Comparison of ENCODE assay signal across 8 cellular contexts in genomic region chrX:13750204-13750603, GRCh38. TPM values are rescaled to one million over a fixed set of nuclear protein-coding genes. Genes with fewer than 3 reads are reported as not detected.
DNase-seq lines count a peak whose midpoint lies in the region; ATAC-seq and TF ChIP-seq lines count a peak whose summit lies in the region.

No MANE protein-coding gene starts in this region.

- H3K27ac Mint-ChIP-seq in MCF 10A (ENCODE audit: low read depth, unreplicated experiment), result no peak overlapping the region

- no peaks in the 10 kb centered on the region for H3K4me1 ChIP-seq in mesendoderm (ENCODE audit: control insufficient read depth, low read depth, low read length)

- intact Hi-C loops in MCF 10A (cut with micrococcal nuclease), result loop anchor here (1.0 to 5.0 kb wide), 3 partner anchors 102 to 282 kb away; no protein-coding TSS in a partner anchor

- H3K4me3 Mint-ChIP-seq in MCF 10A (ENCODE audit: unreplicated experiment), result no peak overlapping the region

- no peak overlapping the region for H3K23ac ChIP-seq in mesendoderm (ENCODE audit: low read length)

- H2AK5ac ChIP-seq in mesendoderm (ENCODE audit: low read length), result no peak overlapping the region

- no peak overlapping the region for H3K4ac ChIP-seq in mesendoderm (ENCODE audit: low read depth, low read length)

- H3K36me3 ChIP-seq in mesendoderm (ENCODE audit: control insufficient read depth, insufficient read depth, low read length), result no peaks in the 10 kb centered on the region

- H3K27me3 ChIP-seq in mesendoderm (ENCODE audit: insufficient read depth, low read length, poor library complexity), result no peaks in the 10 kb centered on the region

- no peaks in the 10 kb centered on the region for H3K79me1 ChIP-seq in mesendoderm (ENCODE audit: low read length)

- H2BK15ac ChIP-seq in mesendoderm (replicated peaks; ENCODE audit: low read depth), result no peak overlapping the region

- no peak overlapping the region for H2BK120ac ChIP-seq in mesendoderm (ENCODE audit: low read depth, low read length)

- CTCF ChIA-PET in MCF 10A (lab: Yijun Ruan, JAX), result interaction anchor here (0.7 to 7.6 kb wide), 21 partner anchors 9 to 295 kb away, joined by 3 to 71 read pairs (median 4); partner anchors contain the start of genes GEMIN8, OFD1 and TRAPPC2

- POLR2A ChIA-PET in MCF 10A (lab: Yijun Ruan, JAX), result interaction anchor here (0.7 to 4.4 kb wide), 9 partner anchors 14 to 281 kb away, joined by 3 to 39 read pairs (median 4); partner anchors contain the start of genes OFD1, TCEANC and TRAPPC2

- no peaks in the 10 kb centered on the region for H3K9me3 Mint-ChIP-seq in MCF 10A (ENCODE audit: unreplicated experiment)

- peaks cover 70% of the 10 kb centered on the region for H3K36me3 Mint-ChIP-seq in MCF 10A (ENCODE audit: insufficient read depth, unreplicated experiment)

- peak; percentile 62 for TF ChIP-seq CTCF in MCF 10A (IDR thresholded peaks at IDR 0.05; ENCODE audit: unreplicated experiment)

- peaks cover 6% of the 10 kb centered on the region for H3K4me1 Mint-ChIP-seq in MCF 10A (ENCODE audit: insufficient read depth, unreplicated experiment)

- H4K8ac ChIP-seq in mesendoderm (ENCODE audit: low read depth, low read length), result no peak overlapping the region

- no peak overlapping the region for H2BK5ac ChIP-seq in mesendoderm (ENCODE audit: low read length)

- no TSS peak for BruUV-seq in MCF 10A (replicated peaks; lab: Mats Ljungman, UMichigan)

- no peak overlapping the region for H3K4me3 ChIP-seq in mesendoderm (ENCODE audit: low read length)

- ATAC-seq in GM21825 (IDR thresholded peaks at IDR 0.05; ENCODE audit: unreplicated experiment), result peak; percentile 37
- no peak for ATAC-seq in GM19397 (IDR thresholded peaks at IDR 0.05; ENCODE audit: unreplicated experiment)

- no peak overlapping the region for H3K27ac ChIP-seq in mesendoderm (ENCODE audit: low read depth, low read length)

- H4K5ac ChIP-seq in mesendoderm (ENCODE audit: low read length), result no peak overlapping the region

- no peak overlapping the region for H3K4me2 ChIP-seq in mesendoderm (ENCODE audit: low read length)

- DNase-seq in D341Med (ENCODE audit: low spot score) (peak; percentile 39), NCI-H2227 (lab: John Stamatoyannopoulos, UW; ENCODE audit: unreplicated experiment) (peak; percentile 62), MCF 10A (ENCODE audit: unreplicated experiment) (peak; percentile 77), mesendoderm (peak; percentile 55), UCSD-AML1 (lab: John Stamatoyannopoulos, UW; ENCODE audit: unreplicated experiment) (no peak)
- DNase-seq in stimulated activated CD4-positive, alpha-beta T cell treated with anti-CD3 and anti-CD28 coated beads, Interleukin-4, amount 100 ng/mL, for 1 hour, result no peak

- no peaks in the 10 kb centered on the region for H3K27me3 Mint-ChIP-seq in MCF 10A (ENCODE audit: insufficient read depth, unreplicated experiment)

- H3K9ac ChIP-seq in mesendoderm (ENCODE audit: low read length), result no peak overlapping the region

- H3K79me2 ChIP-seq in mesendoderm (ENCODE audit: control insufficient read depth, insufficient read depth, low read length), result no peaks in the 10 kb centered on the region

- no peak overlapping the region for H3K18ac ChIP-seq in mesendoderm (ENCODE audit: low read length)

- H3K56ac ChIP-seq in mesendoderm (ENCODE audit: low read length), result no peak overlapping the region

RNA-seq across cellular contexts. Expression of gene OFD1, which starts 15.7 kb away (rescaled TPM):
- 44.3 and 44.8 TPM in 2 replicates for total RNA-seq in MCF 10A (2022)
- polyA plus RNA-seq in mesendoderm (2013, experiment 1 of 2), result 21.3 TPM
- 21.7 TPM for polyA plus RNA-seq in mesendoderm (2013, experiment 2 of 2)

RNA-seq across cellular contexts. Expression of gene TRAPPC2, which starts 15.8 kb away (rescaled TPM):
- 16.5 and 21.7 TPM in 2 replicates for total RNA-seq in MCF 10A (2022)
- polyA plus RNA-seq in mesendoderm (2013, experiment 1 of 2), result 5.9 TPM
- polyA plus RNA-seq in mesendoderm (2013, experiment 2 of 2), result 5.5 TPM

Comparison
In these comparisons a context has a peak if more than half of its experiments do, and no peak if none do; other contexts are left out.
1. DNase-seq: peak in D341Med (single experiment), NCI-H2227 (single experiment), MCF 10A (single experiment) and mesendoderm (single experiment); none in stimulated activated CD4-positive, alpha-beta T cell treated with anti-CD3 and anti-CD28 coated beads, Interleukin-4, amount 100 ng/mL, for 1 hour (single experiment) and UCSD-AML1 (single experiment).